ENCODE assay signal across 26 cellular contexts in genomic region chr9:34119713-34120112, GRCh38.
"Had no signal": no experiment of that assay in that cellular context is flagged by ENCODE, and none has a peak within 500 bp of the region (broad histone marks: within the 10 kb centered on the region; RNA-seq: fewer than 3 reads in every experiment).

No MANE protein-coding gene starts in this region.

- H3K27me3 Mint-ChIP-seq: naive thymus-derived CD4-positive, alpha-beta T cell; natural killer cell treated with Interleukin-12 subunit alpha and Interleukin-12 subunit beta and Interleukin-15 and Interleukin-18, amount 100 ng/mL, for 72 hours; stimulated activated naive CD8-positive, alpha-beta T cell treated with anti-CD3 and anti-CD28 coated beads, Interleukin-15, amount 100 ng/mL, for 72 hours had no signal

- H3K27ac Mint-ChIP-seq: natural killer cell treated with Interleukin-12 subunit alpha and Interleukin-12 subunit beta and Interleukin-15 and Interleukin-18, amount 100 ng/mL, for 72 hours; stimulated activated memory B cell treated with anti-CD40 and anti-IgM and Interleukin-4, amounts not matched to agents 10 μg/mL and 1 μg/mL and 100 μg/mL, for 72 hours had no signal

- ATAC-seq: mucosa of descending colon; naive thymus-derived CD4-positive, alpha-beta T cell; natural killer cell treated with Interleukin-12 subunit alpha and Interleukin-12 subunit beta and Interleukin-15 and Interleukin-18, amount 100 ng/mL, for 72 hours; right cardiac atrium; stimulated activated memory B cell treated with anti-CD40 and anti-IgM and Interleukin-4, amounts not matched to agents 10 μg/mL and 1 μg/mL and 100 μg/mL, for 72 hours; stimulated activated naive CD8-positive, alpha-beta T cell treated with anti-CD3 and anti-CD28 coated beads, Interleukin-15, amount 100 ng/mL, for 72 hours had no signal

- DNase-seq: islet precursor cell; left ventricle myocardium inferior; mesendoderm; midbrain; mucosa of descending colon; naive thymus-derived CD4-positive, alpha-beta T cell; ovary; retina; right cardiac atrium; sigmoid colon; small intestine; stimulated activated CD4-positive, alpha-beta T cell treated with anti-CD3 and anti-CD28 coated beads, Interleukin-1b, Interleukin-23, amount 100 ng/mL, for 48 hours; stimulated activated CD4-positive, alpha-beta T cell treated with anti-CD3 and anti-CD28 coated beads, Interleukin-2, amount 100 ng/mL, for 48 hours; stimulated activated CD4-positive, alpha-beta T cell treated with anti-CD3 and anti-CD28 coated beads, Interleukin-4, amount 100 ng/mL, for 4 hours; stimulated activated CD8-positive, alpha-beta memory T cell treated with anti-CD3 and anti-CD28 coated beads, Interleukin-4, amount 100 ng/mL, for 48 hours; stimulated activated naive CD4-positive, alpha-beta T cell treated with Interleukin-2 at 50 U/mL for 16 hours; stimulated activated naive CD8-positive, alpha-beta T cell treated with anti-CD3 and anti-CD28 coated beads, Interleukin-15, amount 100 ng/mL, for 72 hours; substantia nigra; upper lobe of left lung had no signal

- H3K4me3 ChIP-seq: hepatocyte, left ventricle myocardium inferior, lung, mucosa of descending colon, ovary, prostate gland, sigmoid colon, tibial nerve, upper lobe of left lung, vagina had no signal

- H3K9me3 ChIP-seq: left ventricle myocardium inferior, mucosa of descending colon, ovary, prostate gland, sigmoid colon, tibial nerve, upper lobe of left lung, vagina had no signal

- H3K36me3 ChIP-seq: ovary, prostate gland had no signal

- H3K9me3 Mint-ChIP-seq: naive thymus-derived CD4-positive, alpha-beta T cell; natural killer cell treated with Interleukin-12 subunit alpha and Interleukin-12 subunit beta and Interleukin-15 and Interleukin-18, amount 100 ng/mL, for 72 hours; stimulated activated naive CD8-positive, alpha-beta T cell treated with anti-CD3 and anti-CD28 coated beads, Interleukin-15, amount 100 ng/mL, for 72 hours had no signal

- H3K4me2 ChIP-seq: hepatocyte had no signal

- H3K27ac ChIP-seq: hepatocyte, left ventricle myocardium inferior, ovary, prostate gland, sigmoid colon, tibial nerve, upper lobe of left lung, vagina had no signal

- H3K4me3 Mint-ChIP-seq: natural killer cell treated with Interleukin-12 subunit alpha and Interleukin-12 subunit beta and Interleukin-15 and Interleukin-18, amount 100 ng/mL, for 72 hours; stimulated activated memory B cell treated with anti-CD40 and anti-IgM and Interleukin-4, amounts not matched to agents 10 μg/mL and 1 μg/mL and 100 μg/mL, for 72 hours; stimulated activated naive CD8-positive, alpha-beta T cell treated with anti-CD3 and anti-CD28 coated beads, Interleukin-15, amount 100 ng/mL, for 72 hours had no signal

- H2AFZ ChIP-seq: hepatocyte had no signal

- H3K27me3 ChIP-seq: hepatocyte, ovary, sigmoid colon, tibial nerve, upper lobe of left lung, vagina had no signal
